ENCODE assay signal across 27 cellular contexts in the genomic region with DNA sequence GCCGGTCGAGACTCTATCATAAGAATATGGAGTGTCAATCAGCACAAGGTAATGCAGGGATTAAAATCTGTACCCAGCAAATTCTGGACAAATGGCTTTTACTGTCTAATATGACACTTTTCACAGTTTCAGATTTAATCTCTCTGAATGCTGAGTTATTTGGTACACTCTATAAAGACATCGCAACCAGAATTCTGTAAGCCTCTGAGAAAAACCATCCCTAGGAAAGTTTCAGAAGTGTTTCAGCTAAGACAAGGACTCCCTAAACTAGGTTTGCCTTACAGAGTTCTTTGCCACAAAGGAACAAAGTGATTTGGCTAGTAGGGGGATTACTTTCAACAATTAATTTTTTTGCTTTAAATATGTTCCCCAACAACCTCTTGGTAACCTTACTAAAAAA. TPM values are rescaled to one million over a fixed set of nuclear protein-coding genes. Genes with fewer than 3 reads are reported as not detected.
"Had no signal": no experiment of that assay in that cellular context is flagged by ENCODE, and none has a peak within 500 bp of the region (broad histone marks: within the 10 kb centered on the region; RNA-seq: fewer than 3 reads in every experiment).

No MANE protein-coding gene starts in this region.

- H3K27me3 Mint-ChIP-seq: naive B cell; naive thymus-derived CD8-positive, alpha-beta T cell; natural killer cell treated with Interleukin-12 subunit alpha and Interleukin-12 subunit beta and Interleukin-15 and Interleukin-18, amount 100 ng/mL, for 72 hours; stimulated activated naive B cell treated with anti-CD40 and anti-IgM and Interleukin-4, amounts not matched to agents 10 μg/mL and 1 μg/mL and 100 μg/mL, for 72 hours; stimulated activated naive CD8-positive, alpha-beta T cell treated with anti-CD3 and anti-CD28 coated beads, Interleukin-15, Interleukin-2, amounts not matched to agents 100 ng/mL and 50 ng/mL, for 24 hours had no signal

- H3K27me3 ChIP-seq: neutrophil, pancreas, stomach, thyroid gland, tibial nerve, upper lobe of left lung, vagina had no signal

- H3K4me3 Mint-ChIP-seq: naive B cell; naive thymus-derived CD8-positive, alpha-beta T cell; nephron progenitor cell; neural crest cell; stimulated activated naive B cell treated with anti-CD40 and anti-IgM and Interleukin-4, amounts not matched to agents 10 μg/mL and 1 μg/mL and 100 μg/mL, for 72 hours; stimulated activated naive CD8-positive, alpha-beta T cell treated with anti-CD3 and anti-CD28 coated beads, Interleukin-15, Interleukin-2, amounts not matched to agents 100 ng/mL and 50 ng/mL, for 24 hours had no signal

- H3K27ac Mint-ChIP-seq: nephron progenitor cell; stimulated activated naive CD8-positive, alpha-beta T cell treated with anti-CD3 and anti-CD28 coated beads, Interleukin-15, Interleukin-2, amounts not matched to agents 100 ng/mL and 50 ng/mL, for 24 hours had no signal

- H3K27ac ChIP-seq: neutrophil, pancreas, psoas muscle, skin epidermis, stomach, thoracic aorta, tibial nerve, upper lobe of left lung, vagina had no signal

- H3K4me1 ChIP-seq: pancreas, psoas muscle had no signal

- H3K9me3 ChIP-seq: neutrophil, pancreas, psoas muscle, stomach, thoracic aorta, thyroid gland, tibial nerve, upper lobe of left lung, vagina had no signal

- H3K4me3 ChIP-seq: pancreas, psoas muscle, skin epidermis, smooth muscle cell, stomach, thoracic aorta, thyroid gland, tibial nerve, upper lobe of left lung, vagina had no signal

- ATAC-seq: naive thymus-derived CD8-positive, alpha-beta T cell; pancreas; psoas muscle; right cardiac atrium; sciatic nerve; stimulated activated naive B cell treated with anti-CD40 and anti-IgM and Interleukin-4, amounts not matched to agents 10 μg/mL and 1 μg/mL and 100 μg/mL, for 72 hours had no signal

- H3K36me3 ChIP-seq: thyroid gland had no signal

- H3K9me3 Mint-ChIP-seq: natural killer cell treated with Interleukin-12 subunit alpha and Interleukin-12 subunit beta and Interleukin-15 and Interleukin-18, amount 100 ng/mL, for 72 hours; stimulated activated naive B cell treated with anti-CD40 and anti-IgM and Interleukin-4, amounts not matched to agents 10 μg/mL and 1 μg/mL and 100 μg/mL, for 72 hours; stimulated activated naive CD8-positive, alpha-beta T cell treated with anti-CD3 and anti-CD28 coated beads, Interleukin-15, Interleukin-2, amounts not matched to agents 100 ng/mL and 50 ng/mL, for 24 hours had no signal

- DNase-seq: naive B cell; naive thymus-derived CD8-positive, alpha-beta T cell; nephron progenitor cell; nucleus accumbens; pancreas; psoas muscle; right cardiac atrium; stimulated activated CD4-positive, alpha-beta T cell treated with anti-CD3 and anti-CD28 coated beads, Interleukin-15, amount 100 ng/mL, for 24 hours; stimulated activated CD4-positive, alpha-beta T cell treated with anti-CD3 and anti-CD28 coated beads, Interleukin-2, amount 100 ng/mL, for 24 hours; stimulated activated CD4-positive, alpha-beta T cell treated with anti-CD3 and anti-CD28 coated beads, Interleukin-2, amount 100 ng/mL, for 48 hours; stimulated activated CD4-positive, alpha-beta T cell treated with anti-CD3 and anti-CD28 coated beads, Interleukin-4, amount 100 ng/mL, for 24 hours; stimulated activated naive B cell treated with anti-CD40 and anti-IgM and Interleukin-4, amounts not matched to agents 10 μg/mL and 1 μg/mL and 100 μg/mL, for 72 hours; stimulated activated naive CD4-positive, alpha-beta T cell treated with Interleukin-2 at 50 U/mL for 16 hours; stomach; thyroid gland; trophoblast cell; upper lobe of left lung had no signal

RNA-seq across cellular contexts. Expression of a gene that starts 11.4 kb away (rescaled TPM):
- total RNA-seq: vagina had no signal
- polyA plus RNA-seq: naive thymus-derived CD8-positive, alpha-beta T cell; right cardiac atrium; smooth muscle cell had no signal
